17 cellular contexts compared by ENCODE assay signal in the genomic region with DNA sequence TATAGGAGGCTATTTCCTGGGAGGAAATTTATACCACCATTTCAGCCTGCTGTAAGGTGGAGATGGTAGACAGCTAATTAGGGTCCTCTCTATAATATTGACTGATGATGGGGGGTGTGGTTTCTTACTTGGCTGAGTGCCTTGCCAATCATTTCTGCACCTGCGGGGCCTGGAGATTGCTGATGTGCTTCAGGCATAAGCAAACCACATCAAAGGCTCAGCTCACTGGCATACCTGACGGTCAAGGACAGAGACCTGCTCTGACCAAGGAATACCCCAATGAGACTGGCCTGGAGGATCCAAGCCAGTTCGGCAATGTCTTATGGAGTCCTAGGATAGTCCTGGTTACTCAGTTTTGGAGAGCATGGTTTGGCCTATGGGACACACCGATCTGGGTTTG.
"Had no signal": no experiment of that assay in that cellular context is flagged by ENCODE, and none has a peak within 500 bp of the region (broad histone marks: within the 10 kb centered on the region; RNA-seq: fewer than 3 reads in every experiment).

No MANE protein-coding gene starts in this region.

- H3K36me3 ChIP-seq: right atrium auricular region, upper lobe of left lung had no signal

- H3K4me1 Mint-ChIP-seq: brain; central memory CD8-positive, alpha-beta T cell; memory B cell; stimulated activated memory B cell treated with anti-CD40 and anti-IgM and Interleukin-4, amounts not matched to agents 10 μg/mL and 1 μg/mL and 100 μg/mL, for 72 hours had no signal

- H3K4me1 ChIP-seq: right atrium auricular region, upper lobe of left lung had no signal

- DNase-seq: activated CD4-positive, alpha-beta T cell treated with anti-CD3 and anti-CD28 coated beads, Interleukin-2, amount 50 U/mL, for 1 hour; activated T-cell treated with anti-CD3 and anti-CD28 coated beads for 4 hours; amygdala; cortex of kidney; effector CD8-positive, alpha-beta T cell; heart right ventricle; left ventricle myocardium inferior; nucleus accumbens; upper lobe of left lung had no signal

- H3K27ac ChIP-seq: heart right ventricle, left ventricle myocardium inferior, right atrium auricular region, upper lobe of left lung had no signal

- H3K36me3 Mint-ChIP-seq: natural killer cell treated with Interleukin-12 subunit alpha and Interleukin-12 subunit beta and Interleukin-15 and Interleukin-18, amount 100 ng/mL, for 72 hours had no signal

- H3K27me3 Mint-ChIP-seq: activated naive CD8-positive, alpha-beta T cell; brain; central memory CD8-positive, alpha-beta T cell; memory B cell; natural killer cell treated with Interleukin-12 subunit alpha and Interleukin-12 subunit beta and Interleukin-15 and Interleukin-18, amount 100 ng/mL, for 72 hours; stimulated activated memory B cell treated with anti-CD40 and anti-IgM and Interleukin-4, amounts not matched to agents 10 μg/mL and 1 μg/mL and 100 μg/mL, for 72 hours had no signal

- H3K4me3 ChIP-seq: heart right ventricle, left ventricle myocardium inferior, right atrium auricular region, upper lobe of left lung had no signal

- H3K27me3 ChIP-seq: heart right ventricle, right atrium auricular region, upper lobe of left lung had no signal

- ATAC-seq: natural killer cell treated with Interleukin-12 subunit alpha and Interleukin-12 subunit beta and Interleukin-15 and Interleukin-18, amount 100 ng/mL, for 72 hours; stimulated activated memory B cell treated with anti-CD40 and anti-IgM and Interleukin-4, amounts not matched to agents 10 μg/mL and 1 μg/mL and 100 μg/mL, for 72 hours had no signal

- H3K9me3 Mint-ChIP-seq: central memory CD8-positive, alpha-beta T cell; memory B cell; natural killer cell treated with Interleukin-12 subunit alpha and Interleukin-12 subunit beta and Interleukin-15 and Interleukin-18, amount 100 ng/mL, for 72 hours; stimulated activated memory B cell treated with anti-CD40 and anti-IgM and Interleukin-4, amounts not matched to agents 10 μg/mL and 1 μg/mL and 100 μg/mL, for 72 hours had no signal

- H3K27ac Mint-ChIP-seq: activated naive CD8-positive, alpha-beta T cell; activated T-helper 2 cell treated with anti-CD3 and anti-CD28 coated beads, Interferon-gamma antibody, Interleukin-2, Interleukin-4, amounts not matched to agents 10 μg/mL and 5 μg/mL and 100 μg/mL, durations not matched to agents 14 hours and 24 hours and 36 hours; memory B cell; natural killer cell treated with Interleukin-12 subunit alpha and Interleukin-12 subunit beta and Interleukin-15 and Interleukin-18, amount 100 ng/mL, for 72 hours; stimulated activated memory B cell treated with anti-CD40 and anti-IgM and Interleukin-4, amounts not matched to agents 10 μg/mL and 1 μg/mL and 100 μg/mL, for 72 hours had no signal

- H3K9me3 ChIP-seq: right atrium auricular region, upper lobe of left lung had no signal

- H3K4me3 Mint-ChIP-seq: activated naive CD8-positive, alpha-beta T cell; brain; central memory CD8-positive, alpha-beta T cell; memory B cell; natural killer cell treated with Interleukin-12 subunit alpha and Interleukin-12 subunit beta and Interleukin-15 and Interleukin-18, amount 100 ng/mL, for 72 hours; stimulated activated memory B cell treated with anti-CD40 and anti-IgM and Interleukin-4, amounts not matched to agents 10 μg/mL and 1 μg/mL and 100 μg/mL, for 72 hours had no signal
